In genomic region chr4:7411896-7412585, GRCh38 we compare ENCODE assay signal across 22 cellular contexts. TPM values are rescaled to one million over a fixed set of nuclear protein-coding genes. Genes with fewer than 3 reads are reported as not detected.
DNase-seq lines count a peak whose midpoint lies in the region; ATAC-seq and TF ChIP-seq lines count a peak whose summit lies in the region.
"Had no signal": no experiment of that assay in that cellular context is flagged by ENCODE, and none has a peak within 500 bp of the region (broad histone marks: within the 10 kb centered on the region; RNA-seq: fewer than 3 reads in every experiment).

No MANE protein-coding gene starts in this region.

- H2BK5ac ChIP-seq in neuronal stem cell (ENCODE audit: low read length): no peak overlapping the region

- H3K4me3 ChIP-seq in neuronal stem cell (ENCODE audit: low read length in 2 of 2): no peak overlapping the region
- H3K4me3 ChIP-seq: psoas muscle had no signal

- peaks cover 3% of the 10 kb centered on the region for H3K27me3 Mint-ChIP-seq in glutamatergic neuron (ENCODE audit: unreplicated experiment)

- DNase-seq in DMS 273 (lab: John Stamatoyannopoulos, UW; ENCODE audit: unreplicated experiment) (peak; percentile 50), DMS 273 treated with DMSO at 0.1 percent for 48 hours (lab: John Stamatoyannopoulos, UW) (no peak), NCI-H1092 treated with DMSO at 0.1 percent for 48 hours (lab: John Stamatoyannopoulos, UW) (peak; percentile 53), glutamatergic neuron (peak; percentile 6), neuronal stem cell (ENCODE audit: low spot score) (no peak), NCI-H2029 treated with DMSO at 0.1 percent for 48 hours (lab: John Stamatoyannopoulos, UW) (no peak)
- DNase-seq: central memory CD4-positive, alpha-beta T cell; DMS79 treated with DMSO at 0.1 percent for 48 hours; effector memory CD8-positive, alpha-beta T cell; HCEC 1CT; MM.1S; NCI-H2171; NK-92 treated with Interleukin-12 subunit alpha and Interleukin-12 subunit beta, amount 100 ng/mL, for 24 hours; psoas muscle; stimulated activated naive CD8-positive, alpha-beta T cell treated with anti-CD3 and anti-CD28 coated beads, Interleukin-15, Interleukin-2, amounts not matched to agents 100 U/mL and 50 U/mL, for 24 hours had no signal

- no peak overlapping the region for H3K23ac ChIP-seq in neuronal stem cell (ENCODE audit: low read depth, low read length, poor library complexity)

- peaks cover 18% of the 10 kb centered on the region for H3K36me3 Mint-ChIP-seq in glutamatergic neuron (ENCODE audit: unreplicated experiment)

- peaks cover 11% of the 10 kb centered on the region for H3K9me3 Mint-ChIP-seq in glutamatergic neuron (ENCODE audit: unreplicated experiment)

- H3K27ac Mint-ChIP-seq in glutamatergic neuron (ENCODE audit: unreplicated experiment): no peak overlapping the region
- H3K27ac Mint-ChIP-seq: effector memory CD8-positive, alpha-beta T cell; T-helper 17 cell had no signal

- H3K18ac ChIP-seq in neuronal stem cell (ENCODE audit: low read length): peak overlapping the region; percentile 44

- H3K27ac ChIP-seq in neuronal stem cell (replicated peaks; ENCODE audit: low read length): no peak overlapping the region
- H3K27ac ChIP-seq: 22Rv1, psoas muscle had no signal

- H3K9me3 ChIP-seq in neuronal stem cell (replicated peaks in 1 of 2; ENCODE audit: control insufficient read depth in 2 of 2, insufficient read depth in 1 of 2, low read depth in 1 of 2, low read length in 2 of 2): peaks cover 0 to 7% of the 10 kb centered on the region in 2 donors

- no peak overlapping the region for H3K4ac ChIP-seq in neuronal stem cell (ENCODE audit: low read length)

- TF ChIP-seq CTCF in glutamatergic neuron (IDR thresholded peaks at IDR 0.05; ENCODE audit: partially characterized antibody, unreplicated experiment): no peak

- no peak overlapping the region for H4K8ac ChIP-seq in neuronal stem cell (ENCODE audit: low read depth, low read length)

- H3K9ac ChIP-seq in neuronal stem cell (ENCODE audit: low read depth, low read length, poor library complexity): peak overlapping the region; percentile 26

- no peak overlapping the region for H4K91ac ChIP-seq in neuronal stem cell (ENCODE audit: low read depth, low read length, poor library complexity)

- ATAC-seq in HG03159 (IDR thresholded peaks at IDR 0.05; ENCODE audit: unreplicated experiment): no peak
- no peak for ATAC-seq in GM19395 (IDR thresholded peaks at IDR 0.05; ENCODE audit: unreplicated experiment)
- ATAC-seq: effector memory CD8-positive, alpha-beta T cell; left colon; psoas muscle; stimulated activated naive CD8-positive, alpha-beta T cell treated with anti-CD3 and anti-CD28 coated beads, Interleukin-15, Interleukin-2, amounts not matched to agents 100 U/mL and 50 U/mL, for 24 hours; T-helper 17 cell had no signal

- no peak overlapping the region for H2AFZ ChIP-seq in neuronal stem cell (ENCODE audit: low read length)

- H2BK12ac ChIP-seq in neuronal stem cell (ENCODE audit: low read length): peak overlapping the region; percentile 7

- peak overlapping the region; percentile 33 for H3K14ac ChIP-seq in neuronal stem cell (ENCODE audit: low read length)

- H3K36me3 ChIP-seq in neuronal stem cell (replicated peaks in 1 of 2; ENCODE audit: control insufficient read depth in 2 of 2, insufficient read depth in 2 of 2, low read length in 2 of 2): no peaks in the 10 kb centered on the region

- no CpG with 5 or more reads among the region's 13 CpGs for WGBS in neuronal stem cell (ENCODE audit: extremely low coverage in 2 of 2, insufficient read length in 2 of 2, insufficient replicate concordance in 1 of 2), 2 donors

- peaks cover 0 to 12% (median 0%) of the 10 kb centered on the region in 3 experiments for H3K27me3 ChIP-seq in neuronal stem cell (ENCODE audit: control insufficient read depth in 3 of 3, insufficient read depth in 3 of 3, low read depth in 1 of 3, low read length in 3 of 3)

- no peak overlapping the region for H3K4me2 ChIP-seq in neuronal stem cell (ENCODE audit: insufficient read depth, low read length, poor library complexity, severe bottlenecking)

- H3K4me3 Mint-ChIP-seq in glutamatergic neuron (ENCODE audit: unreplicated experiment): no peak overlapping the region
- H3K4me3 Mint-ChIP-seq: effector memory CD8-positive, alpha-beta T cell; T-helper 17 cell had no signal

- peak overlapping the region; percentile 7 for H2AK5ac ChIP-seq in neuronal stem cell (ENCODE audit: low read depth, low read length)

- H3K79me1 ChIP-seq in neuronal stem cell (ENCODE audit: low read depth, low read length): peaks cover 3% of the 10 kb centered on the region

- no peaks in the 10 kb centered on the region for H3K4me1 Mint-ChIP-seq in glutamatergic neuron (ENCODE audit: low read depth, unreplicated experiment)
- H3K4me1 Mint-ChIP-seq: T-helper 17 cell had no signal

- no peak overlapping the region for H2BK120ac ChIP-seq in neuronal stem cell (ENCODE audit: low read depth, low read length)

- H3K4me1 ChIP-seq in neuronal stem cell (ENCODE audit: control insufficient read depth in 2 of 2, insufficient read depth in 1 of 2, low read depth in 1 of 2, low read length in 2 of 2): peaks cover 0 to 9% of the 10 kb centered on the region in 2 donors
- H3K4me1 ChIP-seq: psoas muscle had no signal

- no peak overlapping the region for H2BK15ac ChIP-seq in neuronal stem cell (ENCODE audit: low read length)

RNA-seq across cellular contexts. Expression of gene PSAPL1, which starts 22.7 kb away (rescaled TPM):
- not detected for total RNA-seq in glutamatergic neuron (ENCODE audit: unreplicated experiment)
- polyA plus RNA-seq in neuronal stem cell (2013, experiment 1 of 2): 0.01 TPM
- polyA plus RNA-seq in neuronal stem cell (2013, experiment 2 of 2): not detected
- total RNA-seq: left colon, myocyte, psoas muscle, T-helper 17 cell had no signal
- polyA plus RNA-seq: psoas muscle, urinary bladder had no signal

Comparison
In these comparisons a context has a peak if more than half of its experiments do, and no peak if none do; other contexts are left out.
1. DNase-seq: peak in DMS 273 (single experiment), NCI-H1092 treated with DMSO at 0.1 percent for 48 hours (single experiment) and glutamatergic neuron (single experiment); none in DMS 273 treated with DMSO at 0.1 percent for 48 hours (single experiment), neuronal stem cell (single experiment) and NCI-H2029 treated with DMSO at 0.1 percent for 48 hours (single experiment).